ENCODE assay signal across 9 cellular contexts in the genomic region with DNA sequence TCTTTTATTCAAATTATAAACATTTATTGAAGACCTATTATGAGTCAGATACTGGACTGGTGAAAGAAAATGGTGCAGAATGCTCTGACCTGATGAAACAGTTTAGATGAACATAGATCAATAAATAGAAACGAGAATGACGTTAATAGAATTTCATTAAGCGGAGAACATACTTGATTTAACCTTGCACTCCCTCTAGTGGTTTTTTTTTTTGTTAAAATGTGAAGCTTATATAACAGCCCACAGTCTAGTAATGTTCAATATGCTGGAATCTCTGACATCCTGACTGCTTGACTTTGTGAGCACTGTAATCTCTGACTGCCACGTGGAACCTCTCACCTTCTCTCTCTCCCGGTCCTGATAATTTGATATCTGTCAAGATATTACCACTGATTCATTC. TPM values are rescaled to one million over a fixed set of nuclear protein-coding genes. Genes with fewer than 3 reads are reported as not detected.
DNase-seq lines count a peak whose midpoint lies in the region; ATAC-seq and TF ChIP-seq lines count a peak whose summit lies in the region.
"Had no signal": no experiment of that assay in that cellular context is flagged by ENCODE, and none has a peak within 500 bp of the region (broad histone marks: within the 10 kb centered on the region; RNA-seq: fewer than 3 reads in every experiment).

No MANE protein-coding gene starts in this region.

- no peak for TF ChIP-seq POLR2A in erythroblast (IDR thresholded peaks at IDR 0.05; ENCODE audit: low read length)

- peaks cover 3% of the 10 kb centered on the region for H3K9me3 Mint-ChIP-seq in progenitor cell of endocrine pancreas (ENCODE audit: low read depth)

- TF ChIP-seq CTCF in progenitor cell of endocrine pancreas (IDR thresholded peaks at IDR 0.05; ENCODE audit: unreplicated experiment), result peak; percentile 40

- no peaks in the 10 kb centered on the region for H3K4me1 Mint-ChIP-seq in progenitor cell of endocrine pancreas (ENCODE audit: low read depth)

- no peak overlapping the region for H3K4me3 Mint-ChIP-seq in progenitor cell of endocrine pancreas (ENCODE audit: low read depth)
- H3K4me3 Mint-ChIP-seq: activated CD8-positive, alpha-beta memory T cell treated with anti-CD3 and anti-CD28 coated beads, Interleukin-2, amount 10 ng/mL, durations not matched to agents 7 days and 5 days had no signal

- peaks cover 2% of the 10 kb centered on the region for H3K36me3 Mint-ChIP-seq in progenitor cell of endocrine pancreas (ENCODE audit: insufficient read depth)

- H3K27me3 Mint-ChIP-seq in progenitor cell of endocrine pancreas, result no peaks in the 10 kb centered on the region
- H3K27me3 Mint-ChIP-seq: activated CD8-positive, alpha-beta memory T cell treated with anti-CD3 and anti-CD28 coated beads, Interleukin-2, amount 10 ng/mL, durations not matched to agents 7 days and 5 days had no signal

- ATAC-seq in GM18511 (IDR thresholded peaks at IDR 0.05; ENCODE audit: unreplicated experiment), result peak; percentile 66
- ATAC-seq in GM18907 (IDR thresholded peaks at IDR 0.05; ENCODE audit: unreplicated experiment), result no peak
- ATAC-seq: activated CD8-positive, alpha-beta memory T cell treated with anti-CD3 and anti-CD28 coated beads, Interleukin-2, amount 10 ng/mL, durations not matched to agents 7 days and 5 days had no signal

- H3K27ac Mint-ChIP-seq in progenitor cell of endocrine pancreas, result no peak overlapping the region
- H3K27ac Mint-ChIP-seq: activated CD8-positive, alpha-beta memory T cell treated with anti-CD3 and anti-CD28 coated beads, Interleukin-2, amount 10 ng/mL, durations not matched to agents 7 days and 5 days had no signal

- peak; percentile 9 for DNase-seq in NCI-H526 treated with DMSO at 0.1 percent for 48 hours (lab: John Stamatoyannopoulos, UW)
- DNase-seq in erythroblast (lab: John Stamatoyannopoulos, UW), result peak; percentile 37 to 44
- DNase-seq in progenitor cell of endocrine pancreas (ENCODE audit: low spot score, unreplicated experiment), result no peak
- no peak for DNase-seq in activated naive CD4-positive, alpha-beta T cell treated with anti-CD3 and anti-CD28 coated beads, Interleukin-2, amount 50 U/mL, for 16 hours
- no peak for DNase-seq in SKM-1 (lab: John Stamatoyannopoulos, UW; ENCODE audit: unreplicated experiment)
- DNase-seq in SHP77 (lab: John Stamatoyannopoulos, UW), result no peak
- DNase-seq: activated CD8-positive, alpha-beta memory T cell treated with anti-CD3 and anti-CD28 coated beads, Interleukin-2, amount 10 ng/mL, durations not matched to agents 7 days and 5 days had no signal

RNA-seq across cellular contexts. Expression of gene HDAC8, which starts 32.3 kb away (rescaled TPM):
- total RNA-seq in progenitor cell of endocrine pancreas, result 37.6 and 38.4 TPM in 2 replicates

Comparison
In these comparisons a context has a peak if more than half of its experiments do, and no peak if none do; other contexts are left out.
1. DNase-seq: peak in NCI-H526 treated with DMSO at 0.1 percent for 48 hours (single experiment) and erythroblast (2 of 2); none in progenitor cell of endocrine pancreas (single experiment), activated naive CD4-positive, alpha-beta T cell treated with anti-CD3 and anti-CD28 coated beads, Interleukin-2, amount 50 U/mL, for 16 hours (single experiment), SKM-1 (single experiment) and SHP77 (0 of 2).